ENCODE assay signal across 20 cellular contexts in genomic region chr12:10634427-10634826, GRCh38. TPM values are rescaled to one million over a fixed set of nuclear protein-coding genes. Genes with fewer than 3 reads are reported as not detected.
DNase-seq lines count a peak whose midpoint lies in the region; ATAC-seq and TF ChIP-seq lines count a peak whose summit lies in the region.
"Had no signal": no experiment of that assay in that cellular context is flagged by ENCODE, and none has a peak within 500 bp of the region (broad histone marks: within the 10 kb centered on the region; RNA-seq: fewer than 3 reads in every experiment).

No MANE protein-coding gene starts in this region.

- no peaks in the 10 kb centered on the region for H3K4me1 Mint-ChIP-seq in activated T-cell treated with anti-CD3 and anti-CD28 coated beads, Interleukin-2, amount 50 U/mL, for 4 hours (ENCODE audit: low read depth)
- H3K4me1 Mint-ChIP-seq: CD4-positive, alpha-beta memory T cell; nephron had no signal

- no peak overlapping the region for H3K27ac ChIP-seq in osteoblast (ENCODE audit: low read depth, low read length)
- H3K27ac ChIP-seq in substantia nigra (ENCODE audit: low read depth, low read length, poor library complexity, severe bottlenecking): no peak overlapping the region
- H3K27ac ChIP-seq: vagina had no signal

- DNase-seq in EL (peak; percentile 95), M059J (ENCODE audit: low read depth) (peak; percentile 93), dedifferentiated amniotic fluid mesenchymal stem cell (ENCODE audit: extremely low spot score) (peak; percentile 54), osteoblast (ENCODE audit: insufficient read length, low spot score, missing footprints) (no peak), substantia nigra (lab: John Stamatoyannopoulos, UW) (no peak), amygdala (lab: John Stamatoyannopoulos, UW) (no peak), BE2C (no peak)
- DNase-seq in activated T-cell treated with anti-CD3 and anti-CD28 coated beads, Interleukin-2, amount 50 U/mL, for 4 hours: no peak
- DNase-seq: activated naive CD4-positive, alpha-beta T cell treated with anti-CD3 and anti-CD28 coated beads for 36 hours; caudate nucleus; CD4-positive, alpha-beta memory T cell; head of caudate nucleus; left ventricle myocardium superior; NCI-H2107; NCI-H748 treated with DMSO at 0.1 percent for 48 hours; SIG-M5; stimulated activated naive CD4-positive, alpha-beta T cell had no signal

- H4K20me1 ChIP-seq in osteoblast (ENCODE audit: insufficient read depth, low read length): no peaks in the 10 kb centered on the region

- H3K4me2 ChIP-seq in osteoblast (ENCODE audit: insufficient read depth, low read length): peak overlapping the region; percentile 6

- no peaks in the 10 kb centered on the region for H3K79me2 ChIP-seq in osteoblast (ENCODE audit: insufficient read depth, low read length)

- H3K4me3 ChIP-seq in osteoblast (ENCODE audit: insufficient read depth, low read length) (no peak overlapping the region), BE2C (ENCODE audit: low read depth, low read length) (no peak overlapping the region)
- H3K4me3 ChIP-seq: vagina had no signal

- no peak overlapping the region for H3K4me3 Mint-ChIP-seq in activated T-cell treated with anti-CD3 and anti-CD28 coated beads, Interleukin-2, amount 50 U/mL, for 4 hours
- H3K4me3 Mint-ChIP-seq: activated naive CD4-positive, alpha-beta T cell treated with anti-CD3 and anti-CD28 coated beads for 36 hours; CD4-positive, alpha-beta memory T cell; nephron had no signal

- no peaks in the 10 kb centered on the region for H3K36me3 Mint-ChIP-seq in activated T-cell treated with anti-CD3 and anti-CD28 coated beads, Interleukin-2, amount 50 U/mL, for 4 hours (ENCODE audit: insufficient read depth)
- H3K36me3 Mint-ChIP-seq: CD4-positive, alpha-beta memory T cell had no signal

- H3K9me3 ChIP-seq in osteoblast (ENCODE audit: low read depth, low read length) (no peaks in the 10 kb centered on the region), BE2C (no peaks in the 10 kb centered on the region)
- H3K9me3 ChIP-seq: vagina had no signal

- peaks cover 20% of the 10 kb centered on the region for H3K4me1 ChIP-seq in osteoblast (ENCODE audit: insufficient read depth, low read length)
- H3K4me1 ChIP-seq in BE2C: no peaks in the 10 kb centered on the region
- H3K4me1 ChIP-seq: vagina had no signal

- TF ChIP-seq CTCF in osteoblast (IDR thresholded peaks at IDR 0.05; ENCODE audit: extremely low read depth, low read depth, low read length) (no peak), BE2C (IDR thresholded peaks at IDR 0.05; ENCODE audit: low read depth, low read length) (no peak)

- H3K27me3 Mint-ChIP-seq in activated T-cell treated with anti-CD3 and anti-CD28 coated beads, Interleukin-2, amount 50 U/mL, for 4 hours (ENCODE audit: low read depth): peaks cover 4% of the 10 kb centered on the region

- H3K27me3 ChIP-seq in osteoblast (ENCODE audit: insufficient read depth, low read length) (no peaks in the 10 kb centered on the region), BE2C (peaks cover 5% of the 10 kb centered on the region)
- H3K27me3 ChIP-seq: vagina had no signal

- H2AFZ ChIP-seq in osteoblast (ENCODE audit: low read length): peak overlapping the region; percentile 23

- H3K36me3 ChIP-seq in osteoblast (ENCODE audit: insufficient read depth, low read length) (no peaks in the 10 kb centered on the region), BE2C (no peaks in the 10 kb centered on the region)
- H3K36me3 ChIP-seq: vagina had no signal

- ATAC-seq in activated T-cell treated with anti-CD3 and anti-CD28 coated beads, Interleukin-2, amount 50 U/mL, for 4 hours: no peak
- ATAC-seq: left ventricle myocardium superior, sciatic nerve had no signal

- no peaks in the 10 kb centered on the region for H3K9me3 Mint-ChIP-seq in activated T-cell treated with anti-CD3 and anti-CD28 coated beads, Interleukin-2, amount 50 U/mL, for 4 hours
- H3K9me3 Mint-ChIP-seq: activated naive CD4-positive, alpha-beta T cell treated with anti-CD3 and anti-CD28 coated beads for 36 hours; CD4-positive, alpha-beta memory T cell; nephron had no signal

RNA-seq across cellular contexts. Expression of gene MAGOHB, which starts 21.0 kb away (rescaled TPM):
- 51.5 and 90.2 TPM in 2 replicates for total RNA-seq in M059J (2014; rRNA removed; shearing (Covaris generic))
- total RNA-seq in osteoblast: 16.3 and 18.0 TPM in 2 replicates
- 100 to 1,000 TPM in 1 of 3 donors, 10 to 100 TPM in 2; 78.1 to 104 (median 98.0) TPM for total RNA-seq in activated T-cell treated with anti-CD3 and anti-CD28 coated beads, Interleukin-2, amount 50 U/mL, for 4 hours
- 56.8 TPM for polyA plus RNA-seq in BE2C (2012; ENCODE audit: insufficient read depth, insufficient read length, low read depth)

RNA-seq across cellular contexts. Expression of gene STYK1, which starts 39.4 kb away (rescaled TPM):
- total RNA-seq in M059J (2014; rRNA removed; shearing (Covaris generic)): 1.6 and 5.9 TPM in 2 replicates
- total RNA-seq in osteoblast: under 0.01 TPM in 2 replicates
- under 1 TPM; 0.25 to 0.33 (median 0.32) TPM for total RNA-seq in activated T-cell treated with anti-CD3 and anti-CD28 coated beads, Interleukin-2, amount 50 U/mL, for 4 hours
- not detected for polyA plus RNA-seq in BE2C (2012; ENCODE audit: insufficient read depth, insufficient read length, low read depth)
- total RNA-seq: activated naive CD4-positive, alpha-beta T cell treated with anti-CD3 and anti-CD28 coated beads for 36 hours; CD4-positive, alpha-beta memory T cell; left ventricle myocardium superior had no signal
- polyA plus RNA-seq: CD4-positive, alpha-beta memory T cell had no signal

Comparison
In these comparisons a context has a peak if more than half of its experiments do, and no peak if none do; other contexts are left out.
1. DNase-seq: peak in EL (single experiment), M059J (single experiment) and dedifferentiated amniotic fluid mesenchymal stem cell (single experiment); none in osteoblast (single experiment), substantia nigra (0 of 49), amygdala (0 of 56), activated T-cell treated with anti-CD3 and anti-CD28 coated beads, Interleukin-2, amount 50 U/mL, for 4 hours (single experiment) and BE2C (single experiment).